ENCODE assay signal across 10 cellular contexts in the genomic region with DNA sequence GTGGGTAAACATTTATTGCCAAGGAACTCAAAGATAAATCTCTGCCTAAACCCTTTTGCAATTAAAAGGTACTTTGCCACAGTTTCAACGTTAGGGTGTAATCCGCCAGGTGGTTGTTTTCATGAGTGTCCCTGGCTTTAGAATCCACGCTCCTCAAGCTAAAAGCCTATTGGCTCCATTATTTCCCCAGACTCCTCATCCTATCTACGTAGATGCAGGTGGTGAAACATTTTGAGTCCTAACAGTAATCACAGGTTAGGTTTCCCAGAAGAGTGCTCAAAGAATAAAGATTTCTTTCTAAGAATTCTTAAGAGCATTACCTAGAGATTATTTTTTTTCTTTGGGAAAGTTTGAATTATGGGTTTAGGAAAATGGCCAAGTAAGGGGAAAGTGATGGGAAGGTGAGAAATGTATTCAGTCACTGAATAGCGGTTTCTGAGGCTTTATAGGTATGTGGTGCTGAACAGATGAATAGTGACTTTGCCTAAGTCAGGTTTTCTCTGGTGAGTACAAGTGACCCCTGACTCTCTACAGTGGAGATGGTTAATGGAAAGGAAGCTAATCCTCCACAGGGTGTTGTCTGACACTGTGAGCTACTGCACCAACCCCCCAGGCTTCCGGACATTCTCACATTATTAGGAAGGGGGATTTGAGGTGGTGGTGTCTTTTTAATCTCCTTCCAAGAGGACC.
DNase-seq lines count a peak whose midpoint lies in the region; ATAC-seq and TF ChIP-seq lines count a peak whose summit lies in the region.
"Had no signal": no experiment of that assay in that cellular context is flagged by ENCODE, and none has a peak within 500 bp of the region (broad histone marks: within the 10 kb centered on the region; RNA-seq: fewer than 3 reads in every experiment).

No MANE protein-coding gene starts in this region.

- no peak for ATAC-seq in lung (ENCODE audit: insufficient read depth, low FRiP score)
- no peak for ATAC-seq in GM21737 (IDR thresholded peaks at IDR 0.05; ENCODE audit: unreplicated experiment)

- H3K27ac ChIP-seq in ascending aorta (peak overlapping the region; percentile 73 to 93), lung (ENCODE audit: low read depth in 1 of 2, low read length in 1 of 2) (peak overlapping the region; percentile 24 to 84), thyroid gland (peak overlapping the region; percentile 85 to 98 (median 87))

- H3K27me3 ChIP-seq in ascending aorta (no peaks in the 10 kb centered on the region), lung (ENCODE audit: control insufficient read depth, insufficient read depth) (no peaks in the 10 kb centered on the region), thyroid gland (no peaks in the 10 kb centered on the region)
- H3K27me3 ChIP-seq: MG63 had no signal

- H3K9me3 ChIP-seq in ascending aorta (no peaks in the 10 kb centered on the region), lung (ENCODE audit: control insufficient read depth in 2 of 2, insufficient read depth in 1 of 2, low read length in 1 of 2) (no peaks in the 10 kb centered on the region), thyroid gland (no peaks in the 10 kb centered on the region)
- H3K9me3 ChIP-seq: MG63 had no signal

- intact Hi-C loops in ascending aorta (cut with DNase I) = loop anchor here (5.0 kb wide), 1 partner anchor 57 kb away; no protein-coding TSS in a partner anchor
- intact Hi-C loops in thyroid gland (cut with DNase I) = no loop called here

- WGBS in lung, 2 donors = 68 to 82% methylated on average over 6 of the region's 6 CpGs
- WGBS in thyroid gland, 2 donors = 79 to 83% methylated on average over 6 of the region's 6 CpGs

- H3K36me3 ChIP-seq in ascending aorta (peaks cover 0 to 4% of the 10 kb centered on the region in 2 donors), lung (ENCODE audit: control insufficient read depth in 2 of 2, insufficient read depth in 2 of 2, low read length in 2 of 2) (peaks cover 0 to 4% of the 10 kb centered on the region in 2 donors), thyroid gland (no peaks in the 10 kb centered on the region)
- H3K36me3 ChIP-seq: MG63 had no signal

- TF ChIP-seq POLR2A in thyroid gland (IDR thresholded peaks at IDR 0.05) = no peak

- no peak overlapping the region for H3K4me3 ChIP-seq in ascending aorta
- no peak overlapping the region for H3K4me3 ChIP-seq in lung
- no peak overlapping the region for H3K4me3 ChIP-seq in thyroid gland (replicated peaks in 1 of 3)

- DNase-seq in DMS79 treated with DMSO at 0.1 percent for 48 hours (lab: John Stamatoyannopoulos, UW) (peak; percentile 4), DMS79 (lab: John Stamatoyannopoulos, UW) (no peak), ascending aorta (ENCODE audit: low spot score in 2 of 2) (no peak), lung (ENCODE audit: low spot score) (no peak), thyroid gland (no peak), NCI-H345 (lab: John Stamatoyannopoulos, UW) (no peak)
- no peak for DNase-seq in stimulated activated naive CD4-positive, alpha-beta T cell (lab: John Stamatoyannopoulos, UW)
- DNase-seq: 8988T, MG63 had no signal

- H3K4me1 ChIP-seq in ascending aorta (peaks cover 0 to 33% of the 10 kb centered on the region in 2 donors), lung (ENCODE audit: control insufficient read depth in 2 of 2, insufficient read depth in 2 of 2, low read length in 2 of 2) (peaks cover 12 to 33% of the 10 kb centered on the region in 2 donors), thyroid gland (peaks cover 15 to 29% of the 10 kb centered on the region in 2 donors)

- no peak for TF ChIP-seq CTCF in ascending aorta (IDR thresholded peaks at IDR 0.05)
- no peak for TF ChIP-seq CTCF in lung (IDR thresholded peaks at IDR 0.05; ENCODE audit: control extremely low read depth, extremely low read depth)
- TF ChIP-seq CTCF in thyroid gland (IDR thresholded peaks at IDR 0.05) = no peak
